ENCODE assay signal across 21 cellular contexts in genomic region chr18:29496276-29496675, GRCh38.
"Had no signal": no experiment of that assay in that cellular context is flagged by ENCODE, and none has a peak within 500 bp of the region (broad histone marks: within the 10 kb centered on the region; RNA-seq: fewer than 3 reads in every experiment).

No MANE protein-coding gene starts in this region.

- H3K27me3 ChIP-seq: breast epithelium, esophagus squamous epithelium, hepatocyte, sigmoid colon, transverse colon had no signal

- H3K4me1 ChIP-seq: breast epithelium, esophagus squamous epithelium, sigmoid colon, transverse colon had no signal

- DNase-seq: activated T-cell treated with anti-CD3 and anti-CD28 coated beads, Interleukin-2, amount 50 U/mL, for 1 hour; amniotic stem cell; cerebellar nuclear complex; cortex of kidney; endodermal cell; esophagus squamous epithelium; glutamatergic neuron; left ventricle myocardium superior; midbrain; natural killer cell; sigmoid colon; stimulated activated CD4-positive, alpha-beta T cell treated with anti-CD3 and anti-CD28 coated beads, Interleukin-2, amount 100 ng/mL, for 48 hours; stimulated activated CD8-positive, alpha-beta memory T cell treated with anti-CD3 and anti-CD28 coated beads, Interleukin-4, amount 100 ng/mL, for 48 hours; stimulated activated naive B cell treated with anti-CD40 and anti-IgM and Interleukin-4, amounts not matched to agents 10 μg/mL and 1 μg/mL and 100 μg/mL, for 72 hours; transverse colon had no signal

- ATAC-seq: activated naive CD4-positive, alpha-beta T cell treated with anti-CD3 and anti-CD28 coated beads, Interleukin-2, amount 50 U/mL, for 72 hours; left ventricle myocardium superior; natural killer cell; stimulated activated naive B cell treated with anti-CD40 and anti-IgM and Interleukin-4, amounts not matched to agents 10 μg/mL and 1 μg/mL and 100 μg/mL, for 72 hours had no signal

- FAIRE-seq: frontal cortex, islet of Langerhans, urothelium cell line had no signal

- H3K4me2 ChIP-seq: hepatocyte had no signal

- H3K27ac ChIP-seq: breast epithelium, esophagus squamous epithelium, hepatocyte, sigmoid colon, transverse colon had no signal

- H3K36me3 ChIP-seq: breast epithelium, esophagus squamous epithelium, sigmoid colon, transverse colon had no signal

- H3K4me3 ChIP-seq: breast epithelium, esophagus squamous epithelium, hepatocyte, sigmoid colon, transverse colon had no signal

- H2AFZ ChIP-seq: hepatocyte had no signal

- H3K79me2 ChIP-seq: hepatocyte had no signal

- H3K9me3 ChIP-seq: breast epithelium, sigmoid colon, transverse colon had no signal
